1 cellular context compared by ENCODE assay signal in the genomic region with DNA sequence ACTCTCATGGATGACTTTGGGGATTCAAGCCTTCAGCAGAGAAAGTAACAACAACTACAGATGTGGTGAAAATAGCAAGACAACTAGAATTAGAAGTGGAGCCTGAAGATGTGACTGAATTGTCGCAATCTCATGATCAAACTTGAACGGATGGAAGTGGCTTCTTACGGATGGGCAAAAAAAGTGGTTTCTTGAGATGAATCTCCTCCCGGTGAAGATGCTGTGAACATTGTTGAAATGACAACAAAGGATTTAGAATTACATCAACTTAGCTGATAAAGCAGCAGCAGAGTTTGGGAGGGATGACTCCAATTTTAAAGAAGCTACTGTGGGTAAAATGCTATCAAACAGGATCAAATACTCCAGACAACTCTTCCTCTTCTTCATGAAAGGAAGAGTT.
TF ChIP-seq lines count a peak whose summit lies in the region.

No MANE protein-coding gene starts in this region.

TF ChIP-seq in HepG2, 621 proteins besides CTCF, POLR2A, EP300 and RAD21:
- TF ChIP-seq HNF4G (IDR thresholded peaks at IDR 0.05; ENCODE audit: borderline replicate concordance, low read depth, low read length) (no peak), HNF4G (CRISPR knock-in tag; IDR thresholded peaks at IDR 0.05; ENCODE audit: borderline replicate concordance, low read depth) (no peak), ZNF570 (CRISPR knock-in tag; IDR thresholded peaks at IDR 0.05; ENCODE audit: borderline replicate concordance) (no peak), ZNF891 (CRISPR knock-in tag; IDR thresholded peaks at IDR 0.05) (no peak), ZNF350 (CRISPR knock-in tag; IDR thresholded peaks at IDR 0.05; ENCODE audit: borderline replicate concordance, low read depth) (no peak), ZNF572 (CRISPR knock-in tag; IDR thresholded peaks at IDR 0.05) (no peak), ZNF24 (IDR thresholded peaks at IDR 0.05) (no peak), ZNF292 (CRISPR knock-in tag; IDR thresholded peaks at IDR 0.05; ENCODE audit: borderline replicate concordance, low read depth) (no peak), ZNF598 (CRISPR knock-in tag; IDR thresholded peaks at IDR 0.05; ENCODE audit: borderline replicate concordance) (no peak), SALL2 (CRISPR knock-in tag; IDR thresholded peaks at IDR 0.05) (no peak), CBX1 (IDR thresholded peaks at IDR 0.05; ENCODE audit: low read depth) (no peak), ARHGAP35 (CRISPR knock-in tag; IDR thresholded peaks at IDR 0.05; ENCODE audit: borderline replicate concordance) (no peak), NCOA1 (CRISPR knock-in tag; IDR thresholded peaks at IDR 0.05) (no peak), YEATS4 (CRISPR knock-in tag; IDR thresholded peaks at IDR 0.05; ENCODE audit: borderline replicate concordance) (no peak), KLF16 (CRISPR knock-in tag; IDR thresholded peaks at IDR 0.05) (no peak), ZSCAN30 (CRISPR knock-in tag; IDR thresholded peaks at IDR 0.05) (no peak), ZNF251 (CRISPR knock-in tag; IDR thresholded peaks at IDR 0.05) (no peak), ZNF256 (CRISPR knock-in tag; conservative IDR thresholded peaks at IDR 0.05) (no peak)
- TF ChIP-seq, protein P1, sequence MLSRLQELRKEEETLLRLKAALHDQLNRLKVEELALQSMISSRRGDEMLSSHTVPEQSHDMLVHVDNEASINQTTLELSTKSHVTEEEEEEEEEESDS (CRISPR knock-in tag; IDR thresholded peaks at IDR 0.05; ENCODE audit: borderline replicate concordance): no peak
- TF ChIP-seq, protein P2, sequence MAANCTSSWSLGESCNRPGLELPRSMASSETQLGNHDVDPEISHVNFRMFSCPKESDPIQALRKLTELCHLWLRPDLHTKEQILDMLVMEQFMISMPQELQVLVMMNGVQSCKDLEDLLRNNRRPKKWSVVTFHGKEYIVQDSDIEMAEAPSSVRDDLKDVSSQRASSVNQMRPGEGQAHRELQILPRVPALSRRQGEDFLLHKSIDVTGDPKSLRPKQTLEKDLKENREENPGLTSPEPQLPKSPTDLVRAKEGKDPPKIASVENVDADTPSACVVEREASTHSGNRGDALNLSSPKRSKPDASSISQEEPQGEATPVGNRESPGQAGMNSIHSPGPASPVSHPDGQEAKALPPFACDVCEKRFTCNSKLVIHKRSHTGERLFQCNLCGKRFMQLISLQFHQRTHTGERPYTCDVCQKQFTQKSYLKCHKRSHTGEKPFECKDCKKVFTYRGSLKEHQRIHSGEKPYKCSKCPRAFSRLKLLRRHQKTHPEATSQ (CRISPR knock-in tag; IDR thresholded peaks at IDR 0.05; ENCODE audit: borderline replicate concordance): no peak
- TF ChIP-seq, protein P3, sequence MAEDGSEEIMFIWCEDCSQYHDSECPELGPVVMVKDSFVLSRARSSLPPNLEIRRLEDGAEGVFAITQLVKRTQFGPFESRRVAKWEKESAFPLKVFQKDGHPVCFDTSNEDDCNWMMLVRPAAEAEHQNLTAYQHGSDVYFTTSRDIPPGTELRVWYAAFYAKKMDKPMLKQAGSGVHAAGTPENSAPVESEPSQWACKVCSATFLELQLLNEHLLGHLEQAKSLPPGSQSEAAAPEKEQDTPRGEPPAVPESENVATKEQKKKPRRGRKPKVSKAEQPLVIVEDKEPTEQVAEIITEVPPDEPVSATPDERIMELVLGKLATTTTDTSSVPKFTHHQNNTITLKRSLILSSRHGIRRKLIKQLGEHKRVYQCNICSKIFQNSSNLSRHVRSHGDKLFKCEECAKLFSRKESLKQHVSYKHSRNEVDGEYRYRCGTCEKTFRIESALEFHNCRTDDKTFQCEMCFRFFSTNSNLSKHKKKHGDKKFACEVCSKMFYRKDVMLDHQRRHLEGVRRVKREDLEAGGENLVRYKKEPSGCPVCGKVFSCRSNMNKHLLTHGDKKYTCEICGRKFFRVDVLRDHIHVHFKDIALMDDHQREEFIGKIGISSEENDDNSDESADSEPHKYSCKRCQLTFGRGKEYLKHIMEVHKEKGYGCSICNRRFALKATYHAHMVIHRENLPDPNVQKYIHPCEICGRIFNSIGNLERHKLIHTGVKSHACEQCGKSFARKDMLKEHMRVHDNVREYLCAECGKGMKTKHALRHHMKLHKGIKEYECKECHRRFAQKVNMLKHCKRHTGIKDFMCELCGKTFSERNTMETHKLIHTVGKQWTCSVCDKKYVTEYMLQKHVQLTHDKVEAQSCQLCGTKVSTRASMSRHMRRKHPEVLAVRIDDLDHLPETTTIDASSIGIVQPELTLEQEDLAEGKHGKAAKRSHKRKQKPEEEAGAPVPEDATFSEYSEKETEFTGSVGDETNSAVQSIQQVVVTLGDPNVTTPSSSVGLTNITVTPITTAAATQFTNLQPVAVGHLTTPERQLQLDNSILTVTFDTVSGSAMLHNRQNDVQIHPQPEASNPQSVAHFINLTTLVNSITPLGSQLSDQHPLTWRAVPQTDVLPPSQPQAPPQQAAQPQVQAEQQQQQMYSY (CRISPR knock-in tag; IDR thresholded peaks at IDR 0.05): no peak
